8 cellular contexts compared by ENCODE assay signal in genomic region chr3:48440590-48440958, GRCh38. TPM values are rescaled to one million over a fixed set of nuclear protein-coding genes. Genes with fewer than 3 reads are reported as not detected.
DNase-seq lines count a peak whose midpoint lies in the region; ATAC-seq, FAIRE-seq and TF ChIP-seq lines count a peak whose summit lies in the region.

No MANE protein-coding gene starts in this region.

- peaks cover 22% of the 10 kb centered on the region for H3K36me3 ChIP-seq in astrocyte (ENCODE audit: insufficient read depth, low read length)

- H3K27ac Mint-ChIP-seq in astrocyte (ENCODE audit: unreplicated experiment): peak overlapping the region; percentile 98

- H3K9ac ChIP-seq in astrocyte (ENCODE audit: low read length): peak overlapping the region; percentile 86

- H3K4me2 ChIP-seq in astrocyte (ENCODE audit: low read length): peak overlapping the region; percentile 98

- H3K4me3 Mint-ChIP-seq in astrocyte (ENCODE audit: unreplicated experiment): peak overlapping the region; percentile 100

- peaks cover 22% of the 10 kb centered on the region for H4K20me1 ChIP-seq in astrocyte (ENCODE audit: insufficient read depth, low read length)

- H3K4me1 ChIP-seq in astrocyte (ENCODE audit: insufficient read depth, low read length): peaks cover 9% of the 10 kb centered on the region

- H3K36me3 Mint-ChIP-seq in astrocyte (ENCODE audit: low read depth, unreplicated experiment): peaks cover 9% of the 10 kb centered on the region

- DNase-seq in astrocyte (ENCODE audit: low read depth) (no peak), kidney tubule cell (ENCODE audit: low spot score) (peak; percentile 27), GDM1 (lab: John Stamatoyannopoulos, UW) (no peak), GM10266 (ENCODE audit: extremely low spot score) (no peak)

- H3K27me3 ChIP-seq in astrocyte (ENCODE audit: insufficient read depth, low read length): no peaks in the 10 kb centered on the region

- no peak for FAIRE-seq in astrocyte (lab: Jason Lieb, UNC)

- no peaks in the 10 kb centered on the region for H3K9me3 ChIP-seq in astrocyte (ENCODE audit: insufficient read depth, low read depth, low read length)

- peak overlapping the region; percentile 99 for H2AFZ ChIP-seq in astrocyte (ENCODE audit: low read depth, low read length)

- peaks cover 35% of the 10 kb centered on the region for H3K79me2 ChIP-seq in astrocyte (ENCODE audit: insufficient read depth, low read length)

- H3K27me3 Mint-ChIP-seq in astrocyte (ENCODE audit: low read depth, unreplicated experiment): no peaks in the 10 kb centered on the region

- H3K9me3 Mint-ChIP-seq in astrocyte (ENCODE audit: unreplicated experiment): no peaks in the 10 kb centered on the region

- ATAC-seq in HG03354 (IDR thresholded peaks at IDR 0.05; ENCODE audit: poor library complexity, severe bottlenecking, unreplicated experiment): peak; percentile 6
- no peak for ATAC-seq in HG02852 (IDR thresholded peaks at IDR 0.05; ENCODE audit: unreplicated experiment)

- H3K27ac ChIP-seq in C4-2B (peak overlapping the region; percentile 90), astrocyte (ENCODE audit: low read depth, low read length) (peak overlapping the region; percentile 77), temporal lobe (ENCODE audit: low read depth, low read length) (peak overlapping the region; percentile 82)

- H3K4me1 Mint-ChIP-seq in astrocyte (ENCODE audit: low read depth, unreplicated experiment): peaks cover 18% of the 10 kb centered on the region

- H3K4me3 ChIP-seq in astrocyte (ENCODE audit: insufficient read depth, low read depth, low read length): peak overlapping the region; percentile 97

- TF ChIP-seq CTCF in C4-2B (conservative IDR thresholded peaks at IDR 0.05): no peak
- TF ChIP-seq CTCF in astrocyte (IDR thresholded peaks at IDR 0.05; ENCODE audit: insufficient read depth, low read depth, low read length): no peak
- TF ChIP-seq CTCF in GM10266 (IDR thresholded peaks at IDR 0.05; ENCODE audit: control insufficient read depth, insufficient read depth, low read depth, missing control alignments): no peak

RNA-seq across cellular contexts. Expression of gene TMA7, which starts 0.5 kb away (rescaled TPM):
- total RNA-seq in astrocyte: 252 and 272 TPM in 2 replicates
- total RNA-seq in temporal lobe: 120 TPM

RNA-seq across cellular contexts. Expression of gene CCDC51, which starts 0.7 kb away (rescaled TPM):
- total RNA-seq in astrocyte: 16.4 and 16.5 TPM in 2 replicates
- 7.4 TPM for total RNA-seq in temporal lobe

RNA-seq across cellular contexts. Expression of gene ATRIP, which starts 6.0 kb away (rescaled TPM):
- total RNA-seq in astrocyte (6.2 and 6.6 TPM in 2 replicates), temporal lobe (4.7 TPM)

RNA-seq across cellular contexts. Expression of gene PLXNB1, which starts 10.7 kb away (rescaled TPM):
- total RNA-seq in astrocyte (42.0 and 59.2 TPM in 2 replicates), temporal lobe (50.9 TPM)
